8 cellular contexts compared by ENCODE assay signal in genomic region chr3:30628931-30629590, GRCh38. TPM values are rescaled to one million over a fixed set of nuclear protein-coding genes. Genes with fewer than 3 reads are reported as not detected.
DNase-seq lines count a peak whose midpoint lies in the region; ATAC-seq, FAIRE-seq and TF ChIP-seq lines count a peak whose summit lies in the region.

No MANE protein-coding gene starts in this region.

- DNase-seq in Kasumi-1 (lab: John Stamatoyannopoulos, UW) (peak; percentile 73 to 82), astrocyte of the spinal cord (ENCODE audit: low read depth, low spot score) (no peak), HepG2 (ENCODE audit: low spot score) (no peak), NCI-H2227 (lab: John Stamatoyannopoulos, UW; ENCODE audit: unreplicated experiment) (no peak), NCI-H146 (lab: John Stamatoyannopoulos, UW) (no peak), NAMALWA (ENCODE audit: low spot score) (no peak)

- no peak overlapping the region; the same call in 1 of the 2 replicates for H3K9ac ChIP-seq in HepG2 (ENCODE audit: insufficient read depth, low read depth, low read length)

- no peaks in the 10 kb centered on the region for H3K27me3 ChIP-seq in HepG2 (ENCODE audit: control insufficient read depth in 1 of 2, insufficient read depth in 2 of 2, low read length in 2 of 2)

- intact Hi-C loops in HepG2 (cut with micrococcal nuclease; ENCODE audit: unreplicated experiment), result no loop called here

- 90% methylated on average over 5 of the region's 5 CpGs for WGBS in HepG2 (ENCODE audit: low lambda C conversion rate)

- POLR2A ChIA-PET in HepG2 (lab: Yijun Ruan, JAX), result interaction anchor here (0.9 to 1.4 kb wide), 3 partner anchors 21 to 370 kb away, joined by 3 to 5 read pairs (median 3); partner anchors contain the start of gene TGFBR2

- peaks cover 11 to 53% of the 10 kb centered on the region in 2 experiments for H3K36me3 ChIP-seq in HepG2 (replicated peaks in 1 of 2; ENCODE audit: control insufficient read depth in 1 of 2, insufficient read depth in 2 of 2, low read length in 2 of 2)

- H3K27ac ChIP-seq in C4-2B (no peak overlapping the region), HepG2 (ENCODE audit: extremely low read length, insufficient read depth, low read length) (peak overlapping the region; percentile 69)

- peaks cover 99% of the 10 kb centered on the region for H3K79me2 ChIP-seq in HepG2 (ENCODE audit: insufficient read depth, low read length)

- TF ChIP-seq CTCF in C4-2B (conservative IDR thresholded peaks at IDR 0.05) (peak; percentile 14), astrocyte of the spinal cord (IDR thresholded peaks at IDR 0.05; ENCODE audit: low read depth, low read length) (peak; percentile 19), HepG2 (CRISPR knock-in tag; IDR thresholded peaks at IDR 0.05) (0 out of 2 replicates have a peak, but pooled peaks have one; percentile 20)

- in situ Hi-C loops in astrocyte of the spinal cord (cut with HindIII; ENCODE audit: low sequenced_read_pairs) (no loop called here), HepG2 (cut with HindIII; ENCODE audit: extremely low pct_ligation_motif_present, low pct_unique_long_range_greater_than_20kb) (no loop called here)

- CTCF ChIA-PET in HepG2 (lab: Yijun Ruan, JAX; ENCODE audit: low intra/inter-chr PET ratio, low total read pairs), result no interaction called here

- no peak for TF ChIP-seq POLR2A in HepG2 (IDR thresholded peaks at IDR 0.05; ENCODE audit: insufficient read depth in 1 of 2, low read depth in 2 of 2, low read length in 2 of 2)
- no peak for TF ChIP-seq POLR2A in GM18505 (IDR thresholded peaks at IDR 0.05; ENCODE audit: borderline replicate concordance, extremely low read depth, insufficient read depth, insufficient read length)

- FAIRE-seq in HepG2 (lab: Jason Lieb, UNC), result no peak

- TF ChIP-seq EP300 in HepG2 (IDR thresholded peaks at IDR 0.05; ENCODE audit: low read depth in 2 of 2, low read length in 2 of 2) (no peak), HepG2 (CRISPR knock-in tag; IDR thresholded peaks at IDR 0.05; ENCODE audit: borderline replicate concordance) (no peak)

- no peaks in the 10 kb centered on the region for H3K9me3 ChIP-seq in HepG2 (ENCODE audit: low read length)

- H3K4me2 ChIP-seq in HepG2 (ENCODE audit: low read depth, low read length), result peak overlapping the region; percentile 30

- H3K4me3 ChIP-seq in astrocyte of the spinal cord (ENCODE audit: low read depth, low read length), result no peak overlapping the region
- H3K4me3 ChIP-seq in HepG2 (replicated peaks in 1 of 3; ENCODE audit: insufficient read depth in 1 of 3, low read depth in 2 of 3, low read length in 3 of 3), result no peak overlapping the region; a peak in 1 of 6 replicates

- no peak overlapping the region for H2AFZ ChIP-seq in HepG2 (ENCODE audit: low read length)

- no TSS peak for BruUV-seq in HepG2 (replicated peaks; lab: Mats Ljungman, UMichigan)

- H3K4me1 ChIP-seq in HepG2 (ENCODE audit: insufficient read depth, low read length), result peaks cover 100% of the 10 kb centered on the region

- ATAC-seq in HepG2 (no peak), GM18505 (IDR thresholded peaks at IDR 0.05; ENCODE audit: unreplicated experiment) (no peak)

- H4K20me1 ChIP-seq in HepG2 (ENCODE audit: insufficient read depth, low read length), result peaks cover 97% of the 10 kb centered on the region

- TF ChIP-seq RAD21 in HepG2 (CRISPR knock-in tag; IDR thresholded peaks at IDR 0.05), result no peak

TF ChIP-seq in HepG2, 621 proteins besides CTCF, POLR2A, EP300 and RAD21:
- TF ChIP-seq CBFB (CRISPR knock-in tag; IDR thresholded peaks at IDR 0.05) (no peak), POLR2AphosphoS2 (IDR thresholded peaks at IDR 0.05; ENCODE audit: low read depth, low read length) (peak; percentile 61), ZBTB25 (CRISPR knock-in tag; IDR thresholded peaks at IDR 0.05) (0 out of 2 replicates have a peak, but pooled peaks have one; percentile 47), STAG1 (CRISPR knock-in tag; IDR thresholded peaks at IDR 0.05) (peak; percentile 13; the same call in 1 of the 2 replicates), RBM22 (optimal IDR thresholded peaks at IDR 0.05; ENCODE audit: low read length) (peak; percentile 95), POLR2G (IDR thresholded peaks at IDR 0.05; ENCODE audit: low read depth, low read length) (peak; percentile 4; the same call in 1 of the 2 replicates), TRAFD1 (CRISPR knock-in tag; IDR thresholded peaks at IDR 0.05; ENCODE audit: borderline replicate concordance) (no peak)

RNA-seq across cellular contexts. Expression of gene TGFBR2, which starts 22.7 kb away (rescaled TPM):
- 68.1 and 82.2 TPM in 2 replicates for total RNA-seq in HepG2 (2016; rRNA removed; fragmentation: Illumina TruSeq; extraction: Trizol)
- 25.9 and 27.4 TPM in 2 replicates for total RNA-seq in HepG2 (2016; cell fraction: cytosol; rRNA removed; fragmentation: Illumina TruSeq; extraction: Trizol; ENCODE audit: low read depth)
- total RNA-seq in HepG2 (2016; cell fraction: insoluble cytoplasmic fraction; rRNA removed; fragmentation: Illumina TruSeq; extraction: Trizol), result 66.0 and 82.3 TPM in 2 replicates
- total RNA-seq in HepG2 (2016; cell fraction: membrane; rRNA removed; fragmentation: Illumina TruSeq; extraction: Trizol), result 67.6 and 68.8 TPM in 2 replicates
- 134 and 135 TPM in 2 replicates for total RNA-seq in HepG2 (2016; cell fraction: nucleus; rRNA removed; fragmentation: Illumina TruSeq; extraction: Trizol)
- 187 and 204 TPM in 2 replicates for polyA plus RNA-seq in HepG2 (2011; rRNA removed)
- 141 and 194 TPM in 2 replicates for polyA plus RNA-seq in HepG2 (2011; cell fraction: cytosol; rRNA removed)
- polyA plus RNA-seq in HepG2 (2011; cell fraction: nucleus; rRNA removed), result 105 and 123 TPM in 2 replicates
- polyA plus RNA-seq in HepG2 (2012), result 125 and 162 TPM in 2 replicates
- polyA plus RNA-seq in HepG2 (2016; cell fraction: cytosol; fragmentation: Illumina TruSeq; extraction: Trizol; ENCODE audit: low read depth), result 8.6 and 9.7 TPM in 2 replicates
- polyA plus RNA-seq in HepG2 (2016; cell fraction: insoluble cytoplasmic fraction; fragmentation: Illumina TruSeq; extraction: Trizol; ENCODE audit: low read depth), result 68.0 and 70.0 TPM in 2 replicates
- polyA plus RNA-seq in HepG2 (2016; cell fraction: membrane; fragmentation: Illumina TruSeq; extraction: Trizol; ENCODE audit: low read depth), result 38.2 and 38.9 TPM in 2 replicates
- polyA plus RNA-seq in HepG2 (2016; cell fraction: nucleus; fragmentation: Illumina TruSeq; extraction: Trizol; ENCODE audit: insufficient read depth, low read depth), result 134 and 138 TPM in 2 replicates
- 24.1 and 399 TPM in 2 replicates for polyA minus RNA-seq in HepG2 (2011; rRNA and poly(A)+ RNA removed; ENCODE audit: low replicate concordance)
- polyA minus RNA-seq in HepG2 (2011; cell fraction: cytosol; rRNA and poly(A)+ RNA removed), result 188 and 237 TPM in 2 replicates
- polyA minus RNA-seq in HepG2 (2011; cell fraction: nucleus; rRNA and poly(A)+ RNA removed), result 353 and 432 TPM in 2 replicates

Comparison
In these comparisons a context has a peak if more than half of its experiments do, and no peak if none do; other contexts are left out.
1. DNase-seq: peak in Kasumi-1 (2 of 2); none in astrocyte of the spinal cord (single experiment), HepG2 (single experiment), NCI-H2227 (single experiment), NCI-H146 (single experiment) and NAMALWA (single experiment).
2. Peak in every context shown above with its lines, with median percentiles within 50 percentile points of each other: CTCF ChIP-seq.